Comparison of ENCODE assay signal across 8 cellular contexts in genomic region chr1:23166854-23167253, GRCh38. TPM values are rescaled to one million over a fixed set of nuclear protein-coding genes. Genes with fewer than 3 reads are reported as not detected.
DNase-seq lines count a peak whose midpoint lies in the region; ATAC-seq, FAIRE-seq and TF ChIP-seq lines count a peak whose summit lies in the region.

No MANE protein-coding gene starts in this region.

- no peaks in the 10 kb centered on the region for H3F3A ChIP-seq in PC-9 (ENCODE audit: insufficient read depth, low read depth)

- H3K4me3 ChIP-seq in PC-9 (peak overlapping the region; percentile 75; the same call in 1 of the 2 replicates), endothelial cell of umbilical vein (replicated peaks in 1 of 3; ENCODE audit: insufficient read depth in 1 of 3, low read depth in 1 of 3, low read length in 3 of 3) (peak overlapping the region; percentile 84 to 95 (median 93)), osteoblast (ENCODE audit: insufficient read depth, low read length) (peak overlapping the region; percentile 95)

- peaks cover 53% of the 10 kb centered on the region for H3K4me1 Mint-ChIP-seq in CD4-positive, alpha-beta T cell (ENCODE audit: low read depth)

- TF ChIP-seq CTCF in CD4-positive, alpha-beta T cell (IDR thresholded peaks at IDR 0.05), result no peak
- no peak for TF ChIP-seq CTCF in PC-9 (conservative IDR thresholded peaks at IDR 0.05)
- TF ChIP-seq CTCF in endothelial cell of umbilical vein (IDR thresholded peaks at IDR 0.05; ENCODE audit: extremely low read depth in 1 of 2, insufficient read depth in 1 of 2, low read depth in 1 of 2, low read length in 2 of 2), result no peak
- no peak for TF ChIP-seq CTCF in osteoblast (IDR thresholded peaks at IDR 0.05; ENCODE audit: extremely low read depth, low read depth, low read length)

- no peaks in the 10 kb centered on the region for H3K36me3 Mint-ChIP-seq in CD4-positive, alpha-beta T cell (ENCODE audit: low read depth)

- peak overlapping the region; percentile 53 for H3K27ac Mint-ChIP-seq in CD4-positive, alpha-beta T cell

- POLR2A ChIA-PET in CD4-positive, alpha-beta T cell (lab: Charles Lee), result interaction anchor here (2.1 to 2.3 kb wide), 3 partner anchors 48 to 64 kb away, joined by 6 to 12 read pairs (median 10); no protein-coding TSS in a partner anchor
- POLR2A ChIA-PET in PC-9 (lab: Charles Lee; ENCODE audit: unreplicated experiment), result interaction anchor here (0.6 to 0.7 kb wide), 3 partner anchors 44 to 68 kb away, joined by 3 to 11 read pairs (median 11); no protein-coding TSS in a partner anchor
- POLR2A ChIA-PET in endothelial cell of umbilical vein (lab: Charles Lee), result interaction anchor here (1.0 to 3.6 kb wide), 5 partner anchors 9 to 64 kb away, joined by 3 to 13 read pairs (median 6); no protein-coding TSS in a partner anchor

- H3K36me3 ChIP-seq in PC-9 (ENCODE audit: low read depth), result no peaks in the 10 kb centered on the region
- H3K36me3 ChIP-seq in endothelial cell of umbilical vein (ENCODE audit: control insufficient read depth in 2 of 2, extremely low read depth in 1 of 2, insufficient read depth in 2 of 2, low read length in 2 of 2), result no peaks in the 10 kb centered on the region
- no peaks in the 10 kb centered on the region for H3K36me3 ChIP-seq in osteoblast (ENCODE audit: insufficient read depth, low read length)

- no peaks in the 10 kb centered on the region for H3K9me2 ChIP-seq in PC-9 (ENCODE audit: insufficient read depth)

- no peaks in the 10 kb centered on the region for H3K27me3 Mint-ChIP-seq in CD4-positive, alpha-beta T cell

- no peak for TF ChIP-seq POLR2A in endothelial cell of umbilical vein (IDR thresholded peaks at IDR 0.05; ENCODE audit: low read depth, low read length)

- dilution Hi-C loops in endothelial cell of umbilical vein (cut with MboI; ENCODE audit: extremely low pct_ligation_motif_present, low sequenced_read_pairs), result no loop called here

- DNase-seq in CD4-positive, alpha-beta T cell, result no peak
- DNase-seq in PC-9, result no peak
- DNase-seq in endothelial cell of umbilical vein (ENCODE audit: low read depth, low spot score), result no peak
- DNase-seq in osteoblast (ENCODE audit: insufficient read length, low spot score, missing footprints), result no peak
- no peak for DNase-seq in SW480 (ENCODE audit: low spot score)
- no peak for DNase-seq in AG08395 (ENCODE audit: low spot score)
- no peak for DNase-seq in NCI-H187 treated with DMSO at 0.1 percent for 48 hours (lab: John Stamatoyannopoulos, UW)
- no peak for DNase-seq in NCI-H1930 (lab: John Stamatoyannopoulos, UW)

- no peaks in the 10 kb centered on the region for H3K9me1 ChIP-seq in endothelial cell of umbilical vein (replicated peaks; ENCODE audit: control insufficient read depth, extremely low read depth, insufficient read depth, low read length)

- H4K20me1 ChIP-seq in PC-9 (ENCODE audit: insufficient read depth), result peaks cover 18% of the 10 kb centered on the region
- peaks cover 13% of the 10 kb centered on the region for H4K20me1 ChIP-seq in endothelial cell of umbilical vein (replicated peaks; ENCODE audit: control insufficient read depth, extremely low read depth, insufficient read depth, low read length)
- peaks cover 48% of the 10 kb centered on the region for H4K20me1 ChIP-seq in osteoblast (ENCODE audit: insufficient read depth, low read length)

- H3K27me3 ChIP-seq in CD4-positive, alpha-beta T cell (ENCODE audit: control insufficient read depth, insufficient read depth, low read length), result no peaks in the 10 kb centered on the region
- H3K27me3 ChIP-seq in PC-9 (ENCODE audit: insufficient read depth, low read depth) (no peaks in the 10 kb centered on the region), endothelial cell of umbilical vein (ENCODE audit: control insufficient read depth in 2 of 2, insufficient read depth in 2 of 2, low read length in 2 of 2) (no peaks in the 10 kb centered on the region), osteoblast (ENCODE audit: insufficient read depth, low read length) (no peaks in the 10 kb centered on the region)

- no peaks in the 10 kb centered on the region for H3K9me3 Mint-ChIP-seq in CD4-positive, alpha-beta T cell

- peak overlapping the region; percentile 71 for H3K9ac ChIP-seq in endothelial cell of umbilical vein (replicated peaks; ENCODE audit: extremely low read depth, insufficient read depth, low read length)

- H2AFZ ChIP-seq in PC-9, result no peak overlapping the region
- no peak overlapping the region for H2AFZ ChIP-seq in endothelial cell of umbilical vein (ENCODE audit: low read depth, low read length)
- H2AFZ ChIP-seq in osteoblast (ENCODE audit: low read length), result no peak overlapping the region

- H3K4me3 Mint-ChIP-seq in CD4-positive, alpha-beta T cell, result peak overlapping the region; percentile 91

- ATAC-seq in CD4-positive, alpha-beta T cell (ENCODE audit: poor library complexity), result no peak

- peaks cover 6% of the 10 kb centered on the region for H3K4me1 ChIP-seq in PC-9 (replicated peaks; ENCODE audit: insufficient read depth)
- H3K4me1 ChIP-seq in endothelial cell of umbilical vein (ENCODE audit: control insufficient read depth, extremely low read depth, insufficient read depth, low read length), result peaks cover 33% of the 10 kb centered on the region
- peaks cover 35% of the 10 kb centered on the region for H3K4me1 ChIP-seq in osteoblast (ENCODE audit: insufficient read depth, low read length)

- H3K79me2 ChIP-seq in PC-9 (ENCODE audit: low read depth) (peaks cover 59% of the 10 kb centered on the region), endothelial cell of umbilical vein (ENCODE audit: control insufficient read depth, insufficient read depth, low read length) (peaks cover 64% of the 10 kb centered on the region), osteoblast (ENCODE audit: insufficient read depth, low read length) (peaks cover 66% of the 10 kb centered on the region)

- H3K27ac ChIP-seq in CD4-positive, alpha-beta T cell (ENCODE audit: low read depth, low read length), result no peak overlapping the region
- no peak overlapping the region for H3K27ac ChIP-seq in PC-9
- no peak overlapping the region for H3K27ac ChIP-seq in endothelial cell of umbilical vein (ENCODE audit: insufficient read depth, low read depth, low read length)
- peak overlapping the region; percentile 85 for H3K27ac ChIP-seq in osteoblast (ENCODE audit: low read depth, low read length)

- peak overlapping the region; percentile 83 for H3K4me2 ChIP-seq in PC-9
- H3K4me2 ChIP-seq in endothelial cell of umbilical vein (ENCODE audit: insufficient read depth, low read length), result peak overlapping the region; percentile 73
- peak overlapping the region; percentile 97 for H3K4me2 ChIP-seq in osteoblast (ENCODE audit: insufficient read depth, low read length)

- H3K9me3 ChIP-seq in CD4-positive, alpha-beta T cell (ENCODE audit: control insufficient read depth, low read length), result no peaks in the 10 kb centered on the region
- H3K9me3 ChIP-seq in PC-9 (ENCODE audit: insufficient read depth, low read depth), result no peaks in the 10 kb centered on the region
- H3K9me3 ChIP-seq in endothelial cell of umbilical vein (replicated peaks; ENCODE audit: control insufficient read depth, insufficient read depth, low read length), result no peaks in the 10 kb centered on the region
- no peaks in the 10 kb centered on the region for H3K9me3 ChIP-seq in osteoblast (ENCODE audit: low read depth, low read length)

- BruUV-seq in PC-9 (replicated peaks; lab: Mats Ljungman, UMichigan) (no TSS peak), endothelial cell of umbilical vein (replicated peaks; lab: Mats Ljungman, UMichigan) (no TSS peak)

- no peak for FAIRE-seq in endothelial cell of umbilical vein (lab: Jason Lieb, UNC)

- intact Hi-C loops in CD4-positive, alpha-beta T cell (cut with DNase I, micrococcal nuclease), result loop anchor here (5.0 to 10.0 kb wide), 2 partner anchors 50 to 198 kb away; partner anchors contain the start of gene ZNF436 (in 1 of the 2)
- intact Hi-C loops in PC-9 (cut with micrococcal nuclease; ENCODE audit: unreplicated experiment), result loop anchor here (5.0 kb wide), 1 partner anchor 65 kb away; no protein-coding TSS in a partner anchor
- intact Hi-C loops in endothelial cell of umbilical vein (cut with micrococcal nuclease), result loop anchor here (2.0 kb wide), 1 partner anchor 18 kb away; no protein-coding TSS in a partner anchor

- CTCF ChIA-PET in CD4-positive, alpha-beta T cell (lab: Charles Lee), result interaction anchor here (0.9 to 3.9 kb wide), 4 partner anchors 17 to 67 kb away, joined by 3 to 23 read pairs (median 11); no protein-coding TSS in a partner anchor
- CTCF ChIA-PET in PC-9 (lab: Charles Lee) (interaction anchor here (0.6 kb wide), 1 partner anchor 31 kb away, joined by 6 read pairs; no protein-coding TSS in a partner anchor), endothelial cell of umbilical vein (lab: Charles Lee) (interaction anchor here (0.6 to 13.1 kb wide), 5 partner anchors 12 to 190 kb away, joined by 3 to 129 read pairs (median 34); no protein-coding TSS in a partner anchor)

TF ChIP-seq in endothelial cell of umbilical vein, 7 proteins besides CTCF, POLR2A, EP300 and RAD21 (continues in another document):
- no peak for TF ChIP-seq EZH2 (IDR thresholded peaks at IDR 0.05; ENCODE audit: borderline replicate concordance, low read depth, low read length, severe bottlenecking)

RNA-seq across cellular contexts. Expression of gene LUZP1, which starts 1.8 kb away (rescaled TPM):
- total RNA-seq in CD4-positive, alpha-beta T cell, result 10 to 100 TPM; 20.1 to 23.7 TPM
- 35.0 and 37.6 TPM in 2 replicates for total RNA-seq in PC-9 (2021)
- 82.4 and 92.3 TPM in 2 replicates for total RNA-seq in endothelial cell of umbilical vein
- 24.0 and 26.3 TPM in 2 replicates for polyA plus RNA-seq in endothelial cell of umbilical vein
- polyA plus RNA-seq in endothelial cell of umbilical vein (2011; cell fraction: cytosol; rRNA removed), result 27.7 and 27.9 TPM in 2 replicates
- polyA plus RNA-seq in endothelial cell of umbilical vein (2011; cell fraction: nucleus; rRNA removed), result 51.3 and 61.7 TPM in 2 replicates
- polyA plus RNA-seq in endothelial cell of umbilical vein (2012), result 48.4 and 60.7 TPM in 2 replicates
- polyA minus RNA-seq in endothelial cell of umbilical vein, result 84.2 and 92.3 TPM in 2 replicates
- 12.7 TPM for polyA minus RNA-seq in endothelial cell of umbilical vein (2011; cell fraction: cytosol; rRNA and poly(A)+ RNA removed)
- polyA minus RNA-seq in endothelial cell of umbilical vein (2011; cell fraction: nucleus; rRNA and poly(A)+ RNA removed), result 58.7 and 84.7 TPM in 2 replicates
- 29.5 and 30.0 TPM in 2 replicates for total RNA-seq in osteoblast

RNA-seq across cellular contexts. Expression of gene HTR1D, which starts 50.4 kb away (rescaled TPM):
- total RNA-seq in CD4-positive, alpha-beta T cell, result not detected
- 15.0 and 17.1 TPM in 2 replicates for total RNA-seq in PC-9 (2021)
- 1.5 and 2.2 TPM in 2 replicates for total RNA-seq in endothelial cell of umbilical vein
- polyA plus RNA-seq in endothelial cell of umbilical vein, result 1.9 TPM in 2 replicates
- polyA plus RNA-seq in endothelial cell of umbilical vein (2011; cell fraction: cytosol; rRNA removed), result 1.8 TPM in 2 replicates
- polyA plus RNA-seq in endothelial cell of umbilical vein (2011; cell fraction: nucleus; rRNA removed), result 0.91 and 0.98 TPM in 2 replicates
- 4.3 and 5.4 TPM in 2 replicates for polyA plus RNA-seq in endothelial cell of umbilical vein (2012)
- 0.93 and 1.6 TPM in 2 replicates for polyA minus RNA-seq in endothelial cell of umbilical vein
- polyA minus RNA-seq in endothelial cell of umbilical vein (2011; cell fraction: cytosol; rRNA and poly(A)+ RNA removed), result 3.3 TPM
- 0.96 and 1.1 TPM in 2 replicates for polyA minus RNA-seq in endothelial cell of umbilical vein (2011; cell fraction: nucleus; rRNA and poly(A)+ RNA removed)
- under 0.01 TPM in 1 of 2 replicates, not detected in the other for total RNA-seq in osteoblast
